In genomic region chr17:1487939-1488825, GRCh38 we compare ENCODE assay signal across 8 cellular contexts. TPM values are rescaled to one million over a fixed set of nuclear protein-coding genes. Genes with fewer than 3 reads are reported as not detected.
DNase-seq lines count a peak whose midpoint lies in the region; ATAC-seq and TF ChIP-seq lines count a peak whose summit lies in the region.

No MANE protein-coding gene starts in this region.

- H4K20me1 ChIP-seq in SK-N-SH (ENCODE audit: insufficient read depth) (no peaks in the 10 kb centered on the region), osteoblast (ENCODE audit: insufficient read depth, low read length) (peaks cover 7% of the 10 kb centered on the region)

- H3K27me3 ChIP-seq in SK-N-SH (ENCODE audit: insufficient read depth) (no peaks in the 10 kb centered on the region), osteoblast (ENCODE audit: insufficient read depth, low read length) (no peaks in the 10 kb centered on the region), thymus (ENCODE audit: control insufficient read depth, insufficient read depth) (peaks cover 30% of the 10 kb centered on the region)

- peak; percentile 94 for DNase-seq in SK-N-SH
- DNase-seq in Right ventricle myocardium superior: peak; percentile 93
- peak; percentile 99 for DNase-seq in osteoblast (ENCODE audit: insufficient read length, low spot score, missing footprints)

- H3K4me1 ChIP-seq in SK-N-SH (ENCODE audit: control insufficient read depth in 1 of 2, insufficient read depth in 2 of 2, low read depth in 1 of 2, low read length in 1 of 2) (peaks cover 24 to 40% of the 10 kb centered on the region in 2 experiments; a peak in 2 of 4 replicates), osteoblast (ENCODE audit: insufficient read depth, low read length) (peaks cover 19% of the 10 kb centered on the region), thymus (ENCODE audit: control insufficient read depth, insufficient read depth, low read length) (peaks cover 19% of the 10 kb centered on the region)

- TF ChIP-seq CTCF in SK-N-SH (IDR thresholded peaks at IDR 0.05) (no peak), osteoblast (IDR thresholded peaks at IDR 0.05; ENCODE audit: extremely low read depth, low read depth, low read length) (no peak)

- intact Hi-C loops in Right ventricle myocardium superior (cut with DNase I): no loop called here

- H3K9me2 ChIP-seq in SK-N-SH: no peaks in the 10 kb centered on the region

- H3K79me2 ChIP-seq in SK-N-SH (ENCODE audit: insufficient read depth): peaks cover 68% of the 10 kb centered on the region
- H3K79me2 ChIP-seq in osteoblast (ENCODE audit: insufficient read depth, low read length): peaks cover 47% of the 10 kb centered on the region

- no peaks in the 10 kb centered on the region for H3K9me3 ChIP-seq in SK-N-SH
- no peaks in the 10 kb centered on the region for H3K9me3 ChIP-seq in osteoblast (ENCODE audit: low read depth, low read length)
- no peaks in the 10 kb centered on the region for H3K9me3 ChIP-seq in thymus (ENCODE audit: control insufficient read depth)

- H3K9ac ChIP-seq in SK-N-SH: peak overlapping the region; percentile 36; the same call in 1 of the 2 replicates

- H2AFZ ChIP-seq in SK-N-SH (ENCODE audit: low read depth) (peak overlapping the region; percentile 7; the same call in 1 of the 2 replicates), osteoblast (ENCODE audit: low read length) (no peak overlapping the region)

- H3K27ac ChIP-seq in SK-N-SH (ENCODE audit: low read depth in 2 of 2, low read length in 1 of 2): peak overlapping the region; percentile 81 to 85
- peak overlapping the region; percentile 78 for H3K27ac ChIP-seq in adipose tissue (ENCODE audit: low read depth, low read length)
- H3K27ac ChIP-seq in osteoblast (ENCODE audit: low read depth, low read length): peak overlapping the region; percentile 82
- H3K27ac ChIP-seq in thymus (ENCODE audit: low read depth): peak overlapping the region; percentile 19

- peak overlapping the region; percentile 93 for H3K4me2 ChIP-seq in SK-N-SH
- H3K4me2 ChIP-seq in osteoblast (ENCODE audit: insufficient read depth, low read length): peak overlapping the region; percentile 88

- TF ChIP-seq EP300 in SK-N-SH (IDR thresholded peaks at IDR 0.05; ENCODE audit: borderline replicate concordance in 1 of 2, low read depth in 1 of 2, low read length in 1 of 2): peak in 1 of 2 experiments; percentile 31; a peak in 1 of 4 replicates

- H3F3A ChIP-seq in SK-N-SH (replicated peaks; ENCODE audit: insufficient read depth): peaks cover 18% of the 10 kb centered on the region

- no peak for TF ChIP-seq RAD21 in SK-N-SH (IDR thresholded peaks at IDR 0.05; ENCODE audit: low read length)

- CTCF ChIA-PET in SK-N-SH (lab: Yijun Ruan, JAX): interaction anchor here (0.6 to 2.9 kb wide), 4 partner anchors 14 to 123 kb away, joined by 3 to 16 read pairs (median 4); partner anchors contain the start of gene INPP5K

- 10% methylated on average over 19 of the region's 72 CpGs for WGBS in SK-N-SH (ENCODE audit: low lambda C conversion rate)
- WGBS in adipose tissue, 3 donors: 2% methylated on average over 33 to 72 of the region's 72 CpGs
- 7% methylated on average over 72 of the region's 72 CpGs for WGBS in thymus

- ATAC-seq in HG03196 (IDR thresholded peaks at IDR 0.05; ENCODE audit: unreplicated experiment) (peak; percentile 31), Right ventricle myocardium superior (ENCODE audit: poor library complexity) (peak; percentile 74), HG03159 (IDR thresholded peaks at IDR 0.05; ENCODE audit: unreplicated experiment) (no peak)

- H3K36me3 ChIP-seq in SK-N-SH (replicated peaks in 1 of 2; ENCODE audit: control insufficient read depth in 1 of 2, insufficient read depth in 2 of 2, low read length in 1 of 2) (peaks cover 5 to 9% of the 10 kb centered on the region in 2 experiments), osteoblast (ENCODE audit: insufficient read depth, low read length) (peaks cover 11% of the 10 kb centered on the region), thymus (ENCODE audit: control insufficient read depth, insufficient read depth) (no peaks in the 10 kb centered on the region)

- POLR2A ChIA-PET in SK-N-SH (lab: Yijun Ruan, JAX): interaction anchor here (1.0 to 1.5 kb wide), 5 partner anchors 10 to 140 kb away, joined by 3 to 6 read pairs (median 4); partner anchors contain the start of genes CRK, INPP5K, SLC43A2 and YWHAE

- H3K4me3 ChIP-seq in GM08714 (ENCODE audit: low read length) (peak overlapping the region; percentile 58; the same call in 1 of the 2 replicates), SK-N-SH (ENCODE audit: low read depth in 2 of 2, low read length in 1 of 2) (peak overlapping the region; percentile 44 to 51), osteoblast (ENCODE audit: insufficient read depth, low read length) (peak overlapping the region; percentile 65), thymus (ENCODE audit: low read length) (peak overlapping the region; percentile 55)

TF ChIP-seq in SK-N-SH, 30 proteins besides CTCF, POLR2A, EP300 and RAD21:
- TF ChIP-seq SMC3 (IDR thresholded peaks at IDR 0.05; ENCODE audit: low read depth, low read length) (no peak), ZBTB33 (IDR thresholded peaks at IDR 0.05; ENCODE audit: borderline replicate concordance, low read depth) (0 out of 2 replicates have a peak, but pooled peaks have one; percentile 19), MAX (IDR thresholded peaks at IDR 0.05; ENCODE audit: low read depth) (0 out of 2 replicates have a peak, but pooled peaks have one; percentile 23), RXRA (IDR thresholded peaks at IDR 0.05; ENCODE audit: borderline replicate concordance, low read depth) (no peak), ELF1 (IDR thresholded peaks at IDR 0.05) (0 out of 2 replicates have a peak, but pooled peaks have one; percentile 29), TAF1 (IDR thresholded peaks at IDR 0.05; ENCODE audit: borderline replicate concordance, low read depth, low read length) (peak; percentile 32; the same call in 1 of the 2 replicates), TEAD4 (IDR thresholded peaks at IDR 0.05; ENCODE audit: borderline replicate concordance, insufficient read depth) (peak; percentile 97), PBX3 (IDR thresholded peaks at IDR 0.05) (peak; percentile 37; the same call in 1 of the 2 replicates), TCF12 (IDR thresholded peaks at IDR 0.05) (peak; percentile 12; the same call in 1 of the 2 replicates), CHD2 (IDR thresholded peaks at IDR 0.05; ENCODE audit: low read length, partially characterized antibody) (no peak), NRF1 (IDR thresholded peaks at IDR 0.05; ENCODE audit: low read depth, low read length) (no peak), JUND (IDR thresholded peaks at IDR 0.05) (no peak; the same call in 1 of the 2 replicates), MXI1 (IDR thresholded peaks at IDR 0.05; ENCODE audit: low read depth, low read length) (no peak; the same call in 1 of the 2 replicates)
TF ChIP-seq in SK-N-SH: peak in this region for 7.

RNA-seq across cellular contexts. Expression of gene MYO1C, which starts 4.3 kb away (rescaled TPM):
- polyA plus RNA-seq in SK-N-SH (2012; rRNA removed): 98.0 and 102 TPM in 2 replicates
- 44.7 and 60.5 TPM in 2 replicates for polyA plus RNA-seq in SK-N-SH (2012; cell fraction: cytosol; rRNA removed)
- polyA plus RNA-seq in SK-N-SH (2012; cell fraction: nucleus; rRNA removed): 250 and 284 TPM in 2 replicates
- polyA plus RNA-seq in adipose tissue: 100 to 1,000 TPM in 2 of 3 donors, 10 to 100 TPM in 1; 76.1 to 339 (median 135) TPM
- 182 TPM for total RNA-seq in Right ventricle myocardium superior
- 204 and 250 TPM in 2 replicates for total RNA-seq in osteoblast
- polyA plus RNA-seq in thymus: 24.8 TPM

RNA-seq across cellular contexts. Expression of gene INPP5K, which starts 28.2 kb away (rescaled TPM):
- 26.2 and 28.6 TPM in 2 replicates for polyA plus RNA-seq in SK-N-SH (2012; rRNA removed)
- polyA plus RNA-seq in SK-N-SH (2012; cell fraction: cytosol; rRNA removed): 15.2 and 21.1 TPM in 2 replicates
- 55.3 and 72.1 TPM in 2 replicates for polyA plus RNA-seq in SK-N-SH (2012; cell fraction: nucleus; rRNA removed)
- 10 to 100 TPM; 21.9 to 88.5 (median 41.5) TPM for polyA plus RNA-seq in adipose tissue
- total RNA-seq in Right ventricle myocardium superior: 32.9 TPM
- 40.4 and 51.4 TPM in 2 replicates for total RNA-seq in osteoblast
- 46.7 TPM for polyA plus RNA-seq in thymus

RNA-seq across cellular contexts. Expression of gene CRK, which starts 32.1 kb away (rescaled TPM):
- 50.7 and 63.5 TPM in 2 replicates for polyA plus RNA-seq in SK-N-SH (2012; rRNA removed)
- polyA plus RNA-seq in SK-N-SH (2012; cell fraction: cytosol; rRNA removed): 73.3 and 80.8 TPM in 2 replicates
- polyA plus RNA-seq in SK-N-SH (2012; cell fraction: nucleus; rRNA removed): 22.6 and 29.4 TPM in 2 replicates
- polyA plus RNA-seq in adipose tissue: 10 to 100 TPM; 15.8 to 62.3 (median 45.5) TPM
- 36.0 TPM for total RNA-seq in Right ventricle myocardium superior
- 102 and 109 TPM in 2 replicates for total RNA-seq in osteoblast
- polyA plus RNA-seq in thymus: 26.6 TPM

Comparison
In these comparisons a context has a peak if more than half of its experiments do, and no peak if none do; other contexts are left out.
1. H3K27ac ChIP-seq: peak in every context shown above with its lines; median percentile 83 in SK-N-SH; 82 in osteoblast; 78 in adipose tissue; 19 in thymus.